Comparison of ENCODE assay signal across 1 cellular context in the genomic region with DNA sequence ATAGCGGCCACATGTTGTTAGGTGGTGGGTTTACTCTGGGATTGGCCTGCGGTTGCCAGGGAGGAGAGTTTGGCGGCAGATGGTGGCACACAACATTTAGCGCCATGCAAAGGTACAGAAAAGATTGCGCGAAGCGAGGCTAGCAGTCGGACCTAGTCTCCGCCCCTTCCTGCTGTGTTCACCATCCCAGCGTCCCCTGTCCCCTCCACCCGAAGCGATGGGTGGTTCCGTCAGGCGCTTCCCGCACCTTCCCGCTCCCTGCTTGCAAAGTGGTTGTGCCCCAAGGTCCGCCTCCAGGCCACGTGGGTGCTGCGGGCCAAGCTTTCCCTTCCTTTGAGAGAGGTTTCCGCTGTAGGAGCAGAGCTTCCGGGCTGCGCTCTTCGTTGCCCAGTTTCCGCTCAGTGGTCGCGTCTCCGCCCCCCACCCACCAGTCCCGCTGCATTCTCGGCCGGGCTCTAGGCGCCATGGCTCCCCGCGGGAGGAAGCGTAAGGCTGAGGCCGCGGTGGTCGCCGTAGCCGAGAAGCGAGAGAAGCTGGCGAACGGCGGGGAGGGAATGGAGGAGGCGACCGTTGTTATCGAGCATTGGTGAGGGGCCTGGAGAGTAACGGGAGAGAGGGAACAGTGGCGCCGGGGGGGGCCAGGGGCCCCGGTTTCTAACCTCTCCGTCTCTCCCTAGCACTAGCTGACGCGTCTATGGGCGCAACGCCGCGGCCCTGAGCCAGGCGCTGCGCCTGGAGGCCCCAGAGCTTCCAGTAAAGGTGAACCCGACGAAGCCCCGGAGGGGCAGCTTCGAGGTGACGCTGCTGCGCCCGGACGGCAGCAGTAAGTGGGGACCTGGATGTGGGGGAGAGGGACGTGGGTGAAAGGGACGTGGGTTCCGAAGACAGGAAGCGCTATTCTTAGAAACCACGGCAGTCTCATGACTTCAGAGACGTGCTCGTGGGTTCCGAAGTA.
TF ChIP-seq lines count a peak whose summit lies in the region.

A gene with protein sequence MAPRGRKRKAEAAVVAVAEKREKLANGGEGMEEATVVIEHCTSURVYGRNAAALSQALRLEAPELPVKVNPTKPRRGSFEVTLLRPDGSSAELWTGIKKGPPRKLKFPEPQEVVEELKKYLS (plus strand): TSS at position 360 of the 955 bp plus-strand sequence. CDS start 105 bp downstream, at position 465.

TF ChIP-seq in K562, 482 proteins besides CTCF, POLR2A, EP300 and RAD21 (continued from another document and continues in another):
- TF ChIP-seq ESRRB (CRISPR knock-in tag; IDR thresholded peaks at IDR 0.05; ENCODE audit: borderline replicate concordance) (no peak), SNRNP70 (optimal IDR thresholded peaks at IDR 0.05; ENCODE audit: low read depth, low read length) (no peak), NR3C1 (CRISPR knock-in tag; IDR thresholded peaks at IDR 0.05) (no peak), RBM22 (IDR thresholded peaks at IDR 0.05; ENCODE audit: low read depth, low read length, poor library complexity, severe bottlenecking) (peak; percentile 99), CBX8 (IDR thresholded peaks at IDR 0.05; ENCODE audit: borderline replicate concordance, extremely low read depth, low read depth, low read length, poor library complexity, severe bottlenecking) (no peak), ELF4 (CRISPR knock-in tag; IDR thresholded peaks at IDR 0.05) (peak; percentile 28; the same call in 1 of the 2 replicates), MAFF (IDR thresholded peaks at IDR 0.05; ENCODE audit: low read length) (no peak; the same call in 1 of the 2 replicates), ERF (CRISPR knock-in tag; IDR thresholded peaks at IDR 0.05) (no peak; the same call in none of the 2 replicates), MCM3 (IDR thresholded peaks at IDR 0.05) (no peak), ZNF316 (IDR thresholded peaks at IDR 0.05) (no peak), NR2C1 (IDR thresholded peaks at IDR 0.05) (peak; percentile 76), NR2C1 (tag; IDR thresholded peaks at IDR 0.05) (peak; percentile 87), SIN3B (IDR thresholded peaks at IDR 0.05; ENCODE audit: low read depth) (peak; percentile 90), ZNF274 (IDR thresholded peaks at IDR 0.05; ENCODE audit: borderline replicate concordance, low read depth, low read length) (no peak), HEY1 (CRISPR knock-in tag; IDR thresholded peaks at IDR 0.05; ENCODE audit: borderline replicate concordance) (no peak; the same call in 1 of the 2 replicates), FOXA1 (IDR thresholded peaks at IDR 0.05; ENCODE audit: borderline replicate concordance) (no peak), MXI1 (IDR thresholded peaks at IDR 0.05; ENCODE audit: low read depth, low read length) (peak; percentile 97), NR4A1 (CRISPR knock-in tag; IDR thresholded peaks at IDR 0.05) (no peak; the same call in 1 of the 2 replicates), NR4A1 (tag; IDR thresholded peaks at IDR 0.05) (peak; percentile 31; the same call in 1 of the 2 replicates), ZNF644 (tag; IDR thresholded peaks at IDR 0.05; ENCODE audit: low read depth) (no peak), RAD51 (IDR thresholded peaks at IDR 0.05; ENCODE audit: borderline replicate concordance, low read depth) (peak; percentile 90), TAF9B (IDR thresholded peaks at IDR 0.05; ENCODE audit: partially characterized antibody) (peak; percentile 89), HNRNPH1 (optimal IDR thresholded peaks at IDR 0.05; ENCODE audit: low read depth, low read length) (no peak), SREBF2 (CRISPR knock-in tag; IDR thresholded peaks at IDR 0.05) (no peak), ZNF175 (CRISPR knock-in tag; IDR thresholded peaks at IDR 0.05; ENCODE audit: low read depth) (peak; percentile 72; the same call in 1 of the 2 replicates), ZNF3 (CRISPR knock-in tag; IDR thresholded peaks at IDR 0.05) (no peak), MTA1 (IDR thresholded peaks at IDR 0.05; ENCODE audit: borderline replicate concordance) (peak; percentile 51; the same call in 1 of the 2 replicates), PURB (CRISPR knock-in tag; IDR thresholded peaks at IDR 0.05; ENCODE audit: low read depth) (no peak), GATAD2B (IDR thresholded peaks at IDR 0.05; ENCODE audit: borderline replicate concordance) (peak; percentile 79), TGIF2 (CRISPR knock-in tag; IDR thresholded peaks at IDR 0.05) (no peak), ZNF24 (IDR thresholded peaks at IDR 0.05) (peak; percentile 87), RB1 (IDR thresholded peaks at IDR 0.05; ENCODE audit: low read depth) (peak; percentile 99), XRCC3 (IDR thresholded peaks at IDR 0.05) (no peak), ZSCAN29 (IDR thresholded peaks at IDR 0.05) (no peak), BCL6 (CRISPR knock-in tag; IDR thresholded peaks at IDR 0.05) (no peak), POLR2G (IDR thresholded peaks at IDR 0.05; ENCODE audit: low read depth, low read length) (peak; percentile 99), BDP1 (IDR thresholded peaks at IDR 0.05; ENCODE audit: insufficient read depth, insufficient read length) (no peak), SOX6 (IDR thresholded peaks at IDR 0.05) (peak; percentile 81), HNRNPK (IDR thresholded peaks at IDR 0.05; ENCODE audit: low read depth, low read length, poor library complexity, severe bottlenecking) (no peak), TAL1 (IDR thresholded peaks at IDR 0.05) (no peak), ZNF668 (CRISPR knock-in tag; IDR thresholded peaks at IDR 0.05) (no peak)
- TF ChIP-seq, protein P1, sequence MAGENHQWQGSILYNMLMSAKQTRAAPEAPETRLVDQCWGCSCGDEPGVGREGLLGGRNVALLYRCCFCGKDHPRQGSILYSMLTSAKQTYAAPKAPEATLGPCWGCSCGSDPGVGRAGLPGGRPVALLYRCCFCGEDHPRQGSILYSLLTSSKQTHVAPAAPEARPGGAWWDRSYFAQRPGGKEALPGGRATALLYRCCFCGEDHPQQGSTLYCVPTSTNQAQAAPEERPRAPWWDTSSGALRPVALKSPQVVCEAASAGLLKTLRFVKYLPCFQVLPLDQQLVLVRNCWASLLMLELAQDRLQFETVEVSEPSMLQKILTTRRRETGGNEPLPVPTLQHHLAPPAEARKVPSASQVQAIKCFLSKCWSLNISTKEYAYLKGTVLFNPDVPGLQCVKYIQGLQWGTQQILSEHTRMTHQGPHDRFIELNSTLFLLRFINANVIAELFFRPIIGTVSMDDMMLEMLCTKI (IDR thresholded peaks at IDR 0.05; ENCODE audit: partially characterized antibody): no peak
- TF ChIP-seq, protein P2, sequence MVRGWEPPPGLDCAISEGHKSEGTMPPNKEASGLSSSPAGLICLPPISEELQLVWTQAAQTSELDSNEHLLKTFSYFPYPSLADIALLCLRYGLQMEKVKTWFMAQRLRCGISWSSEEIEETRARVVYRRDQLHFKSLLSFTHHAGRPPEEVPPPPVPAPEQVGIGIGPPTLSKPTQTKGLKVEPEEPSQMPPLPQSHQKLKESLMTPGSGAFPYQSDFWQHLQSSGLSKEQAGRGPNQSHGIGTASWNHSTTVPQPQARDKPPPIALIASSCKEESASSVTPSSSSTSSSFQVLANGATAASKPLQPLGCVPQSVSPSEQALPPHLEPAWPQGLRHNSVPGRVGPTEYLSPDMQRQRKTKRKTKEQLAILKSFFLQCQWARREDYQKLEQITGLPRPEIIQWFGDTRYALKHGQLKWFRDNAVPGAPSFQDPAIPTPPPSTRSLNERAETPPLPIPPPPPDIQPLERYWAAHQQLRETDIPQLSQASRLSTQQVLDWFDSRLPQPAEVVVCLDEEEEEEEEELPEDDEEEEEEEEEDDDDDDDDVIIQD (CRISPR knock-in tag; IDR thresholded peaks at IDR 0.05): no peak
- TF ChIP-seq, protein P3, sequence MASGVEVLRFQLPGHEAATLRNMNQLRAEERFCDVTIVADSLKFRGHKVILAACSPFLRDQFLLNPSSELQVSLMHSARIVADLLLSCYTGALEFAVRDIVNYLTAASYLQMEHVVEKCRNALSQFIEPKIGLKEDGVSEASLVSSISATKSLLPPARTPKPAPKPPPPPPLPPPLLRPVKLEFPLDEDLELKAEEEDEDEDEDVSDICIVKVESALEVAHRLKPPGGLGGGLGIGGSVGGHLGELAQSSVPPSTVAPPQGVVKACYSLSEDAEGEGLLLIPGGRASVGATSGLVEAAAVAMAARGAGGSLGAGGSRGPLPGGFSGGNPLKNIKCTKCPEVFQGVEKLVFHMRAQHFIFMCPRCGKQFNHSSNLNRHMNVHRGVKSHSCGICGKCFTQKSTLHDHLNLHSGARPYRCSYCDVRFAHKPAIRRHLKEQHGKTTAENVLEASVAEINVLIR (CRISPR knock-in tag; IDR thresholded peaks at IDR 0.05): no peak
- TF ChIP-seq, protein P4, sequence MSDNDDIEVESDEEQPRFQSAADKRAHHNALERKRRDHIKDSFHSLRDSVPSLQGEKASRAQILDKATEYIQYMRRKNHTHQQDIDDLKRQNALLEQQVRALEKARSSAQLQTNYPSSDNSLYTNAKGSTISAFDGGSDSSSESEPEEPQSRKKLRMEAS (CRISPR knock-in tag; IDR thresholded peaks at IDR 0.05): peak; percentile 99
- TF ChIP-seq, protein P5, sequence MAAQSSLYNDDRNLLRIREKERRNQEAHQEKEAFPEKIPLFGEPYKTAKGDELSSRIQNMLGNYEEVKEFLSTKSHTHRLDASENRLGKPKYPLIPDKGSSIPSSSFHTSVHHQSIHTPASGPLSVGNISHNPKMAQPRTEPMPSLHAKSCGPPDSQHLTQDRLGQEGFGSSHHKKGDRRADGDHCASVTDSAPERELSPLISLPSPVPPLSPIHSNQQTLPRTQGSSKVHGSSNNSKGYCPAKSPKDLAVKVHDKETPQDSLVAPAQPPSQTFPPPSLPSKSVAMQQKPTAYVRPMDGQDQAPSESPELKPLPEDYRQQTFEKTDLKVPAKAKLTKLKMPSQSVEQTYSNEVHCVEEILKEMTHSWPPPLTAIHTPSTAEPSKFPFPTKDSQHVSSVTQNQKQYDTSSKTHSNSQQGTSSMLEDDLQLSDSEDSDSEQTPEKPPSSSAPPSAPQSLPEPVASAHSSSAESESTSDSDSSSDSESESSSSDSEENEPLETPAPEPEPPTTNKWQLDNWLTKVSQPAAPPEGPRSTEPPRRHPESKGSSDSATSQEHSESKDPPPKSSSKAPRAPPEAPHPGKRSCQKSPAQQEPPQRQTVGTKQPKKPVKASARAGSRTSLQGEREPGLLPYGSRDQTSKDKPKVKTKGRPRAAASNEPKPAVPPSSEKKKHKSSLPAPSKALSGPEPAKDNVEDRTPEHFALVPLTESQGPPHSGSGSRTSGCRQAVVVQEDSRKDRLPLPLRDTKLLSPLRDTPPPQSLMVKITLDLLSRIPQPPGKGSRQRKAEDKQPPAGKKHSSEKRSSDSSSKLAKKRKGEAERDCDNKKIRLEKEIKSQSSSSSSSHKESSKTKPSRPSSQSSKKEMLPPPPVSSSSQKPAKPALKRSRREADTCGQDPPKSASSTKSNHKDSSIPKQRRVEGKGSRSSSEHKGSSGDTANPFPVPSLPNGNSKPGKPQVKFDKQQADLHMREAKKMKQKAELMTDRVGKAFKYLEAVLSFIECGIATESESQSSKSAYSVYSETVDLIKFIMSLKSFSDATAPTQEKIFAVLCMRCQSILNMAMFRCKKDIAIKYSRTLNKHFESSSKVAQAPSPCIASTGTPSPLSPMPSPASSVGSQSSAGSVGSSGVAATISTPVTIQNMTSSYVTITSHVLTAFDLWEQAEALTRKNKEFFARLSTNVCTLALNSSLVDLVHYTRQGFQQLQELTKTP (IDR thresholded peaks at IDR 0.05; ENCODE audit: low read depth in 1 of 2, partially characterized antibody in 2 of 2): peak in 1 of 2 experiments; percentile 76
- TF ChIP-seq, protein P6, sequence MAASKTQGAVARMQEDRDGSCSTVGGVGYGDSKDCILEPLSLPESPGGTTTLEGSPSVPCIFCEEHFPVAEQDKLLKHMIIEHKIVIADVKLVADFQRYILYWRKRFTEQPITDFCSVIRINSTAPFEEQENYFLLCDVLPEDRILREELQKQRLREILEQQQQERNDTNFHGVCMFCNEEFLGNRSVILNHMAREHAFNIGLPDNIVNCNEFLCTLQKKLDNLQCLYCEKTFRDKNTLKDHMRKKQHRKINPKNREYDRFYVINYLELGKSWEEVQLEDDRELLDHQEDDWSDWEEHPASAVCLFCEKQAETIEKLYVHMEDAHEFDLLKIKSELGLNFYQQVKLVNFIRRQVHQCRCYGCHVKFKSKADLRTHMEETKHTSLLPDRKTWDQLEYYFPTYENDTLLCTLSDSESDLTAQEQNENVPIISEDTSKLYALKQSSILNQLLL (CRISPR knock-in tag; IDR thresholded peaks at IDR 0.05; ENCODE audit: borderline replicate concordance): no peak
- TF ChIP-seq, protein P7, sequence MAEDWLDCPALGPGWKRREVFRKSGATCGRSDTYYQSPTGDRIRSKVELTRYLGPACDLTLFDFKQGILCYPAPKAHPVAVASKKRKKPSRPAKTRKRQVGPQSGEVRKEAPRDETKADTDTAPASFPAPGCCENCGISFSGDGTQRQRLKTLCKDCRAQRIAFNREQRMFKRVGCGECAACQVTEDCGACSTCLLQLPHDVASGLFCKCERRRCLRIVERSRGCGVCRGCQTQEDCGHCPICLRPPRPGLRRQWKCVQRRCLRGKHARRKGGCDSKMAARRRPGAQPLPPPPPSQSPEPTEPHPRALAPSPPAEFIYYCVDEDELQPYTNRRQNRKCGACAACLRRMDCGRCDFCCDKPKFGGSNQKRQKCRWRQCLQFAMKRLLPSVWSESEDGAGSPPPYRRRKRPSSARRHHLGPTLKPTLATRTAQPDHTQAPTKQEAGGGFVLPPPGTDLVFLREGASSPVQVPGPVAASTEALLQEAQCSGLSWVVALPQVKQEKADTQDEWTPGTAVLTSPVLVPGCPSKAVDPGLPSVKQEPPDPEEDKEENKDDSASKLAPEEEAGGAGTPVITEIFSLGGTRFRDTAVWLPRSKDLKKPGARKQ (CRISPR knock-in tag; IDR thresholded peaks at IDR 0.05): no peak
- TF ChIP-seq, protein P8, sequence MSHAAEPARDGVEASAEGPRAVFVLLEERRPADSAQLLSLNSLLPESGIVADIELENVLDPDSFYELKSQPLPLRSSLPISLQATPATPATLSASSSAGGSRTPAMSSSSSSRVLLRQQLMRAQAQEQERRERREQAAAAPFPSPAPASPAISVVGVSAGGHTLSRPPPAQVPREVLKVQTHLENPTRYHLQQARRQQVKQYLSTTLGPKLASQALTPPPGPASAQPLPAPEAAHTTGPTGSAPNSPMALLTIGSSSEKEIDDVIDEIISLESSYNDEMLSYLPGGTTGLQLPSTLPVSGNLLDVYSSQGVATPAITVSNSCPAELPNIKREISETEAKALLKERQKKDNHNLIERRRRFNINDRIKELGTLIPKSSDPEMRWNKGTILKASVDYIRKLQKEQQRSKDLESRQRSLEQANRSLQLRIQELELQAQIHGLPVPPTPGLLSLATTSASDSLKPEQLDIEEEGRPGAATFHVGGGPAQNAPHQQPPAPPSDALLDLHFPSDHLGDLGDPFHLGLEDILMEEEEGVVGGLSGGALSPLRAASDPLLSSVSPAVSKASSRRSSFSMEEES (CRISPR knock-in tag; IDR thresholded peaks at IDR 0.05): peak; percentile 51
- TF ChIP-seq, protein P9, sequence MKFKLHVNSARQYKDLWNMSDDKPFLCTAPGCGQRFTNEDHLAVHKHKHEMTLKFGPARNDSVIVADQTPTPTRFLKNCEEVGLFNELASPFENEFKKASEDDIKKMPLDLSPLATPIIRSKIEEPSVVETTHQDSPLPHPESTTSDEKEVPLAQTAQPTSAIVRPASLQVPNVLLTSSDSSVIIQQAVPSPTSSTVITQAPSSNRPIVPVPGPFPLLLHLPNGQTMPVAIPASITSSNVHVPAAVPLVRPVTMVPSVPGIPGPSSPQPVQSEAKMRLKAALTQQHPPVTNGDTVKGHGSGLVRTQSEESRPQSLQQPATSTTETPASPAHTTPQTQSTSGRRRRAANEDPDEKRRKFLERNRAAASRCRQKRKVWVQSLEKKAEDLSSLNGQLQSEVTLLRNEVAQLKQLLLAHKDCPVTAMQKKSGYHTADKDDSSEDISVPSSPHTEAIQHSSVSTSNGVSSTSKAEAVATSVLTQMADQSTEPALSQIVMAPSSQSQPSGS (CRISPR knock-in tag; IDR thresholded peaks at IDR 0.05): no peak
